ENCODE assay signal across 7 cellular contexts in genomic region chr1:42057800-42058199, GRCh38.
"Had no signal": no experiment of that assay in that cellular context is flagged by ENCODE, and none has a peak within 500 bp of the region (broad histone marks: within the 10 kb centered on the region; RNA-seq: fewer than 3 reads in every experiment).

No MANE protein-coding gene starts in this region.

- H3K4me2 ChIP-seq: KMS-11 had no signal

- FAIRE-seq: HepG2, HTR-8/SVneo had no signal

- H3K9ac ChIP-seq: KMS-11 had no signal

- H3K27ac ChIP-seq: HL-60, KMS-11 had no signal

- ATAC-seq: HepG2 had no signal

- DNase-seq: IMR-90, KBM-7, KG1 had no signal
